Comparison of ENCODE assay signal across 17 cellular contexts in the genomic region with DNA sequence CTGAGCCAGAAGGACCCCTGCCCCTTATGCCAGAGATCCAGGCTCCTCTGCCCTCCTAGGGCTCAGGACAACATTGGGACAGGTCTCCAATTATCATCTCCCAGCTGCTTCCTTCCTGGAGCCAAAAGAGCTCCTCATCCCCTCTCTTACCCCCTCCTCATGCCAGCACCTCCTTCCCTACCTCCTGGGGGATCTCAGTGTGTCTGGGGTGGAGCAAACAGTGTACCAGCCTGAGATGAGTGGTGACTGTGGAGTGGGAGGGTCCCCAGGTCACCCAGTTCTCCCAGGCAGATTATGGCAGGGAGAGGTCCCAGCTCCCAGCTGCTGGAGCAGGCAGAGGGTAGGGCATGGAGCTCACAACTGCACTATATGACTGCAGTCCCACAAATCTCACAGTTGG. TPM values are rescaled to one million over a fixed set of nuclear protein-coding genes. Genes with fewer than 3 reads are reported as not detected.
DNase-seq lines count a peak whose midpoint lies in the region; ATAC-seq and TF ChIP-seq lines count a peak whose summit lies in the region.
"Had no signal": no experiment of that assay in that cellular context is flagged by ENCODE, and none has a peak within 500 bp of the region (broad histone marks: within the 10 kb centered on the region; RNA-seq: fewer than 3 reads in every experiment).

No MANE protein-coding gene starts in this region.

- DNase-seq in IMR-90 (no peak), WTC11 (ENCODE audit: low spot score) (no peak), neuronal stem cell (ENCODE audit: low spot score) (no peak), NCI-H446 treated with DMSO at 0.1 percent for 48 hours (lab: John Stamatoyannopoulos, UW) (no peak)
- DNase-seq: C1 segment of cervical spinal cord; Calu3; CD4-positive, alpha-beta memory T cell; COR-L47; DMS53; DMS79 treated with DMSO at 0.1 percent for 48 hours; GF-D8; GOT3; H7; HCEC 1CT had no signal

- no peak overlapping the region for H3K4me3 Mint-ChIP-seq in WTC11
- H3K4me3 Mint-ChIP-seq: CD4-positive, alpha-beta memory T cell had no signal

- ATAC-seq in IMR-90 (ENCODE audit: low read depth) = no peak
- no peak for ATAC-seq in WTC11
- no peak for ATAC-seq in GM19452 (IDR thresholded peaks at IDR 0.05; ENCODE audit: unreplicated experiment)

- H3K27ac ChIP-seq in HEK293 (ENCODE audit: extremely low read depth, low read depth, low read length) = no peak overlapping the region
- H3K27ac ChIP-seq in IMR-90 (ENCODE audit: insufficient read depth, low read length) = no peak overlapping the region
- no peak overlapping the region for H3K27ac ChIP-seq in neuronal stem cell (replicated peaks; ENCODE audit: low read length)

- H3K23ac ChIP-seq in IMR-90 (ENCODE audit: low read depth, low read length) (no peak overlapping the region), neuronal stem cell (ENCODE audit: low read depth, low read length, poor library complexity) (no peak overlapping the region)

- H3K9me3 Mint-ChIP-seq in WTC11 = no peaks in the 10 kb centered on the region
- H3K9me3 Mint-ChIP-seq: CD4-positive, alpha-beta memory T cell had no signal

- H3K9me1 ChIP-seq in IMR-90 (ENCODE audit: insufficient read depth, low read length) = 0 out of 2 replicates have a peak, but pooled peaks cover 4% of the 10 kb centered on the region

- H3K9ac ChIP-seq in IMR-90 (ENCODE audit: low read depth, low read length) = no peak overlapping the region
- peak overlapping the region; percentile 51 for H3K9ac ChIP-seq in neuronal stem cell (ENCODE audit: low read depth, low read length, poor library complexity)

- TF ChIP-seq CTCF in HEK293 (tag by site-specific recombination; IDR thresholded peaks at IDR 0.05) = no peak
- TF ChIP-seq CTCF in IMR-90 (conservative IDR thresholded peaks at IDR 0.05; ENCODE audit: low read depth, low read length) = no peak
- no peak for TF ChIP-seq CTCF in WTC11 (IDR thresholded peaks at IDR 0.05)

- no peak overlapping the region for H2BK15ac ChIP-seq in IMR-90 (ENCODE audit: low read depth, low read length)
- no peak overlapping the region for H2BK15ac ChIP-seq in neuronal stem cell (ENCODE audit: low read length)

- peaks cover 59% of the 10 kb centered on the region for H3K4me1 Mint-ChIP-seq in WTC11

- dilution Hi-C loops in IMR-90 (cut with HindIII; ENCODE audit: low sequenced_read_pairs, unreplicated experiment) = no loop called here

- intact Hi-C loops in IMR-90 (cut with micrococcal nuclease) = loop anchor here (5.0 kb wide), 1 partner anchor 160 kb away; no protein-coding TSS in a partner anchor

- H3K14ac ChIP-seq in IMR-90 (replicated peaks; ENCODE audit: low read depth, low read length) (no peak overlapping the region), neuronal stem cell (ENCODE audit: low read length) (no peak overlapping the region)

- no peaks in the 10 kb centered on the region for H3K36me3 Mint-ChIP-seq in WTC11
- H3K36me3 Mint-ChIP-seq: CD4-positive, alpha-beta memory T cell had no signal

- no peak overlapping the region for H4K8ac ChIP-seq in IMR-90 (ENCODE audit: low read depth in 2 of 2, low read length in 2 of 2)
- no peak overlapping the region for H4K8ac ChIP-seq in neuronal stem cell (ENCODE audit: low read depth, low read length)

- H3K4me2 ChIP-seq in IMR-90 (ENCODE audit: low read depth, low read length) (no peak overlapping the region), neuronal stem cell (ENCODE audit: insufficient read depth, low read length, poor library complexity, severe bottlenecking) (no peak overlapping the region)

- POLR2A ChIA-PET in HEK293 (lab: Yijun Ruan, JAX) = interaction anchor here (0.6 to 2.1 kb wide), 2 partner anchors 23 to 51 kb away, joined by 4 to 13 read pairs; no protein-coding TSS in a partner anchor
- POLR2A ChIA-PET in IMR-90 (lab: Charles Lee; ENCODE audit: unreplicated experiment) = no interaction called here
- POLR2A ChIA-PET in WTC11 (lab: Charles Lee) = interaction anchor here (0.9 to 1.2 kb wide), 3 partner anchors 23 to 28 kb away, joined by 3 to 4 read pairs (median 3); no protein-coding TSS in a partner anchor

- H3K4me3 ChIP-seq in HEK293 (ENCODE audit: low read depth, low read length) (no peak overlapping the region), IMR-90 (ENCODE audit: insufficient read depth, low read depth, low read length) (no peak overlapping the region), neuronal stem cell (ENCODE audit: low read length in 2 of 2) (no peak overlapping the region)

- H4K20me1 ChIP-seq in IMR-90 (ENCODE audit: insufficient read depth, low read length) = no peaks in the 10 kb centered on the region; the same call in 1 of the 2 replicates

- no peak overlapping the region for H3K56ac ChIP-seq in IMR-90 (ENCODE audit: extremely low read depth, insufficient read depth, low read length)

- H4K91ac ChIP-seq in IMR-90 (ENCODE audit: insufficient read depth, low read depth, low read length) (no peak overlapping the region), neuronal stem cell (ENCODE audit: low read depth, low read length, poor library complexity) (no peak overlapping the region)

- no TSS peak for BruUV-seq in IMR-90 (replicated peaks; lab: Mats Ljungman, UMichigan)

- H2BK20ac ChIP-seq in IMR-90 (ENCODE audit: low read depth, low read length) = no peak overlapping the region

- H3K18ac ChIP-seq in IMR-90 (ENCODE audit: low read depth, low read length) (no peak overlapping the region), neuronal stem cell (ENCODE audit: low read length) (no peak overlapping the region)

- H2BK120ac ChIP-seq in IMR-90 (ENCODE audit: low read depth, low read length) (no peak overlapping the region), neuronal stem cell (ENCODE audit: low read depth, low read length) (no peak overlapping the region)

- H3K9me3 ChIP-seq in HEK293 (ENCODE audit: control insufficient read depth, insufficient read depth, low read depth, low read length) (no peaks in the 10 kb centered on the region), IMR-90 (ENCODE audit: control insufficient read depth, insufficient read depth, low read length) (no peaks in the 10 kb centered on the region), neuronal stem cell (replicated peaks in 1 of 2; ENCODE audit: control insufficient read depth in 2 of 2, insufficient read depth in 1 of 2, low read depth in 1 of 2, low read length in 2 of 2) (no peaks in the 10 kb centered on the region)

- H3K27ac Mint-ChIP-seq in WTC11 = no peak overlapping the region
- H3K27ac Mint-ChIP-seq: CD4-positive, alpha-beta memory T cell had no signal

- H2AK5ac ChIP-seq in IMR-90 (ENCODE audit: low read depth, low read length) (no peak overlapping the region), neuronal stem cell (ENCODE audit: low read depth, low read length) (no peak overlapping the region)

- TF ChIP-seq POLR2A in IMR-90 (IDR thresholded peaks at IDR 0.05; ENCODE audit: low read depth, low read length) = no peak

- in situ Hi-C loops in IMR-90 (cut with MboI; ENCODE audit: low sequenced_read_pairs) = no loop called here

- H2BK5ac ChIP-seq in IMR-90 (ENCODE audit: low read depth, low read length, poor library complexity, severe bottlenecking) = no peak overlapping the region
- H2BK5ac ChIP-seq in neuronal stem cell (ENCODE audit: low read length) = no peak overlapping the region

- H2BK12ac ChIP-seq in neuronal stem cell (ENCODE audit: low read length) = no peak overlapping the region

- no peak overlapping the region for H4K5ac ChIP-seq in IMR-90 (ENCODE audit: low read depth, low read length)

- H2AFZ ChIP-seq in IMR-90 (replicated peaks; ENCODE audit: low read length, poor library complexity) (peak overlapping the region; percentile 37), neuronal stem cell (ENCODE audit: low read length) (no peak overlapping the region)

- no peak overlapping the region for H3K4ac ChIP-seq in IMR-90 (ENCODE audit: low read depth, low read length)
- peak overlapping the region; percentile 54 for H3K4ac ChIP-seq in neuronal stem cell (ENCODE audit: low read length)

- no peak for TF ChIP-seq RAD21 in IMR-90 (IDR thresholded peaks at IDR 0.05; ENCODE audit: low read length)

- H3K27me3 Mint-ChIP-seq in WTC11 (ENCODE audit: low read depth) = peaks cover 62% of the 10 kb centered on the region

- peaks cover 16% of the 10 kb centered on the region for H3K4me1 ChIP-seq in HEK293 (ENCODE audit: control insufficient read depth, insufficient read depth, low read length)
- H3K4me1 ChIP-seq in IMR-90 (ENCODE audit: control insufficient read depth, insufficient read depth, low read length) = no peaks in the 10 kb centered on the region
- peaks cover 38 to 40% of the 10 kb centered on the region in 2 donors for H3K4me1 ChIP-seq in neuronal stem cell (ENCODE audit: control insufficient read depth in 2 of 2, insufficient read depth in 1 of 2, low read depth in 1 of 2, low read length in 2 of 2)

- H3K79me1 ChIP-seq in IMR-90 (ENCODE audit: low read depth in 1 of 2, low read length in 2 of 2) = no peaks in the 10 kb centered on the region
- no peaks in the 10 kb centered on the region for H3K79me1 ChIP-seq in neuronal stem cell (ENCODE audit: low read depth, low read length)

- CTCF ChIA-PET in HEK293 (lab: Yijun Ruan, JAX) (interaction anchor here (0.6 to 12.2 kb wide), 13 partner anchors 10 to 252 kb away, joined by 3 to 264 read pairs (median 4); a partner anchor contains a TSS), IMR-90 (lab: Yijun Ruan, JAX) (interaction anchor here (1.4 kb wide), 1 partner anchor 24 kb away, joined by 6 read pairs; no protein-coding TSS in a partner anchor), WTC11 (lab: Charles Lee) (interaction anchor here (0.9 to 8.7 kb wide), 20 partner anchors 8 to 288 kb away, joined by 3 to 242 read pairs (median 5); a partner anchor contains a TSS)

- no peak overlapping the region for H2AK9ac ChIP-seq in IMR-90 (replicated peaks; ENCODE audit: low read depth, low read length, poor library complexity)

- H3K36me3 ChIP-seq in HEK293 (ENCODE audit: control insufficient read depth in 2 of 2, insufficient read depth in 1 of 2, low read length in 2 of 2) (no peaks in the 10 kb centered on the region), IMR-90 (ENCODE audit: control insufficient read depth, insufficient read depth, low read length) (no peaks in the 10 kb centered on the region), neuronal stem cell (replicated peaks in 1 of 2; ENCODE audit: control insufficient read depth in 2 of 2, insufficient read depth in 2 of 2, low read length in 2 of 2) (no peaks in the 10 kb centered on the region)

- peaks cover 75% of the 10 kb centered on the region for H3K27me3 ChIP-seq in IMR-90 (ENCODE audit: control insufficient read depth, insufficient read depth, low read length)
- peaks cover 0 to 32% (median 0%) of the 10 kb centered on the region in 3 experiments for H3K27me3 ChIP-seq in neuronal stem cell (ENCODE audit: control insufficient read depth in 3 of 3, insufficient read depth in 3 of 3, low read depth in 1 of 3, low read length in 3 of 3)

RNA-seq across cellular contexts. Expression of a gene that starts 23.7 kb away (rescaled TPM):
- total RNA-seq in IMR-90 (2012; rRNA removed) = not detected in 2 replicates
- polyA plus RNA-seq in IMR-90 (2012; rRNA removed) = not detected in 2 replicates
- 0.01 TPM in 1 of 2 replicates, not detected in the other for polyA plus RNA-seq in IMR-90 (2012; cell fraction: cytosol; rRNA removed)
- polyA plus RNA-seq in IMR-90 (2012; cell fraction: nucleus; rRNA removed; ENCODE audit: low replicate concordance) = 0.13 and 0.15 TPM in 2 replicates
- 10.7 to 17.3 TPM (median 11.1 TPM) in 3 replicates for total RNA-seq in WTC11 (2021)
- polyA plus RNA-seq in neuronal stem cell (2013, experiment 1 of 2) = 7.3 TPM
- polyA plus RNA-seq in neuronal stem cell (2013, experiment 2 of 2) = 7.4 TPM
- polyA plus RNA-seq: BJ; CD4-positive, alpha-beta memory T cell had no signal

Comparison
In these comparisons a context has a peak if more than half of its experiments do, and no peak if none do; other contexts are left out.
1. RNA of a gene that starts 23.7 kb away (total RNA-seq): 10.7 to 17.3 TPM in WTC11; not detected in IMR-90; every median in the first group is over 10 times any median in the second.